17 cellular contexts compared by ENCODE assay signal in genomic region chr5:129098488-129099183, GRCh38. TPM values are rescaled to one million over a fixed set of nuclear protein-coding genes. Genes with fewer than 3 reads are reported as not detected.
A peak's percentile ranks its signal among the peaks of the same experiment; 100 is the strongest.
DNase-seq lines count a peak whose midpoint lies in the region; ATAC-seq and TF ChIP-seq lines count a peak whose summit lies in the region.
"Had no signal": no experiment of that assay in that cellular context is flagged by ENCODE, and none has a peak within 500 bp of the region (broad histone marks: within the 10 kb centered on the region; RNA-seq: fewer than 3 reads in every experiment).

No MANE protein-coding gene starts in this region.

- H3K9ac ChIP-seq in Loucy (ENCODE audit: low read depth, low read length, poor library complexity, severe bottlenecking): no peak overlapping the region

- intact Hi-C loops in ovary (cut with DNase I): no loop called here

- TF ChIP-seq EP300 in ovary (IDR thresholded peaks at IDR 0.05): no peak

- H3K27ac ChIP-seq in GM23338 (ENCODE audit: low read depth): no peak overlapping the region
- H3K27ac ChIP-seq in ovary: no peak overlapping the region
- H3K27ac ChIP-seq: RWPE1 had no signal

- H3F3A ChIP-seq in GM23338 (replicated peaks; ENCODE audit: low read depth) (no peaks in the 10 kb centered on the region), Loucy (ENCODE audit: low read depth) (no peaks in the 10 kb centered on the region)

- H3K4me3 ChIP-seq in GM23338: no peak overlapping the region
- peak overlapping the region; percentile 32 for H3K4me3 ChIP-seq in Loucy (ENCODE audit: low read length, poor library complexity, severe bottlenecking)
- peak overlapping the region; percentile 10 for H3K4me3 ChIP-seq in ovary

- H3K4me3 Mint-ChIP-seq in GM23338 (no peak overlapping the region), endothelial cell (ENCODE audit: unreplicated experiment) (peak overlapping the region; percentile 52)
- H3K4me3 Mint-ChIP-seq: activated naive CD4-positive, alpha-beta T cell treated with anti-CD3 and anti-CD28 coated beads for 36 hours; memory B cell; T-cell had no signal

- H3K36me3 Mint-ChIP-seq in GM23338 (ENCODE audit: low read depth) (no peaks in the 10 kb centered on the region), endothelial cell (ENCODE audit: low read depth, unreplicated experiment) (peaks cover 4% of the 10 kb centered on the region)
- H3K36me3 Mint-ChIP-seq: memory B cell; naive thymus-derived CD8-positive, alpha-beta T cell; T-cell had no signal

- H3K36me3 ChIP-seq in GM23338 (ENCODE audit: insufficient read depth): no peaks in the 10 kb centered on the region
- no peaks in the 10 kb centered on the region for H3K36me3 ChIP-seq in Loucy (ENCODE audit: insufficient read depth, low read length)
- H3K36me3 ChIP-seq in ovary: no peaks in the 10 kb centered on the region

- DNase-seq in GM23338 (ENCODE audit: low spot score): no peak
- DNase-seq in endothelial cell (ENCODE audit: low spot score): no peak
- DNase-seq in ovary: no peak
- DNase-seq in activated CD8-positive, alpha-beta memory T cell treated with anti-CD3 and anti-CD28 coated beads, Interleukin-2, amount 50 U/mL, for 48 hours: no peak
- DNase-seq: activated CD4-positive, alpha-beta T cell treated with anti-CD3 and anti-CD28 coated beads, Interleukin-2, amount 50 U/mL, for 4 hours; activated naive CD4-positive, alpha-beta T cell treated with anti-CD3 and anti-CD28 coated beads for 36 hours; activated T-cell treated with anti-CD3 and anti-CD28 coated beads for 4 hours; Caco-2; naive thymus-derived CD8-positive, alpha-beta T cell; stimulated activated CD8-positive, alpha-beta memory T cell treated with anti-CD3 and anti-CD28 coated beads, Interleukin-4, amount 100 ng/mL, for 48 hours; T-cell had no signal

- H3K9me2 ChIP-seq in GM23338 (ENCODE audit: insufficient read depth) (no peaks in the 10 kb centered on the region), Loucy (replicated peaks; ENCODE audit: low read depth, low read length) (no peaks in the 10 kb centered on the region)

- no peak for TF ChIP-seq CTCF in GM23338 (conservative IDR thresholded peaks at IDR 0.05; ENCODE audit: low read depth in 2 of 2)
- TF ChIP-seq CTCF in Loucy (conservative IDR thresholded peaks at IDR 0.05; ENCODE audit: low read length): no peak
- TF ChIP-seq CTCF in endothelial cell (IDR thresholded peaks at IDR 0.05; ENCODE audit: unreplicated experiment): no peak
- no peak for TF ChIP-seq CTCF in ovary (IDR thresholded peaks at IDR 0.05)

- H3K27me3 ChIP-seq in GM23338 (ENCODE audit: insufficient read depth) (peaks cover 27% of the 10 kb centered on the region), Loucy (ENCODE audit: insufficient read depth, low read length, poor library complexity, severe bottlenecking) (no peaks in the 10 kb centered on the region), ovary (no peaks in the 10 kb centered on the region)

- TF ChIP-seq POLR2A in ovary (IDR thresholded peaks at IDR 0.05): no peak

- ATAC-seq in GM23338 (no peak), GM21576 (IDR thresholded peaks at IDR 0.05; ENCODE audit: unreplicated experiment) (no peak), GM19455 (IDR thresholded peaks at IDR 0.05; ENCODE audit: unreplicated experiment) (no peak)
- ATAC-seq: naive thymus-derived CD8-positive, alpha-beta T cell; T-cell had no signal

- peaks cover 8% of the 10 kb centered on the region for H3K27me3 Mint-ChIP-seq in GM23338 (ENCODE audit: insufficient read depth, low read depth, poor library complexity)
- peaks cover 2% of the 10 kb centered on the region for H3K27me3 Mint-ChIP-seq in endothelial cell (ENCODE audit: unreplicated experiment)
- H3K27me3 Mint-ChIP-seq: memory B cell; naive thymus-derived CD8-positive, alpha-beta T cell; progenitor cell of endocrine pancreas; T-cell had no signal

- H3K4me2 ChIP-seq in GM23338 (no peak overlapping the region), Loucy (ENCODE audit: low read depth, low read length, poor library complexity, severe bottlenecking) (peak overlapping the region; percentile 87)

- H3K4me1 Mint-ChIP-seq in GM23338: peaks cover 43% of the 10 kb centered on the region
- H3K4me1 Mint-ChIP-seq in endothelial cell (ENCODE audit: unreplicated experiment): peaks cover 50% of the 10 kb centered on the region

- H4K20me1 ChIP-seq in GM23338 (replicated peaks; ENCODE audit: insufficient read depth): peaks cover 28% of the 10 kb centered on the region
- peaks cover 7% of the 10 kb centered on the region for H4K20me1 ChIP-seq in Loucy (ENCODE audit: insufficient read depth, low read length, poor library complexity, severe bottlenecking)

- H3K4me1 ChIP-seq in GM23338 (ENCODE audit: insufficient read depth) (peaks cover 24% of the 10 kb centered on the region), Loucy (ENCODE audit: insufficient read depth, low read length, poor library complexity, severe bottlenecking) (peaks cover 19% of the 10 kb centered on the region), ovary (ENCODE audit: insufficient read depth) (peaks cover 6% of the 10 kb centered on the region)
- H3K4me1 ChIP-seq: Caco-2 had no signal

- 27 to 38% (median 28%) methylated on average over 3 of the region's 3 CpGs for WGBS in ovary, 3 donors

- no peaks in the 10 kb centered on the region for H3K9me3 Mint-ChIP-seq in GM23338
- no peaks in the 10 kb centered on the region for H3K9me3 Mint-ChIP-seq in endothelial cell (ENCODE audit: unreplicated experiment)
- H3K9me3 Mint-ChIP-seq: activated naive CD4-positive, alpha-beta T cell treated with anti-CD3 and anti-CD28 coated beads for 36 hours; memory B cell; naive thymus-derived CD8-positive, alpha-beta T cell; T-cell had no signal

- no peak overlapping the region for H2AFZ ChIP-seq in GM23338
- H2AFZ ChIP-seq in Loucy (ENCODE audit: low read length): no peak overlapping the region

- H3K9me3 ChIP-seq in Loucy (ENCODE audit: insufficient read depth, low read depth, low read length): no peaks in the 10 kb centered on the region
- H3K9me3 ChIP-seq in ovary: no peaks in the 10 kb centered on the region
- H3K9me3 ChIP-seq: Caco-2 had no signal

- peak overlapping the region; percentile 58; the same call in 1 of the 2 replicates for H3K27ac Mint-ChIP-seq in GM23338
- peak overlapping the region; percentile 89 for H3K27ac Mint-ChIP-seq in endothelial cell (ENCODE audit: unreplicated experiment)
- H3K27ac Mint-ChIP-seq: activated naive CD4-positive, alpha-beta T cell treated with anti-CD3 and anti-CD28 coated beads for 36 hours; memory B cell; T-cell had no signal

- peaks cover 31% of the 10 kb centered on the region for H3K79me2 ChIP-seq in GM23338 (replicated peaks; ENCODE audit: insufficient read depth)
- peaks cover 42% of the 10 kb centered on the region for H3K79me2 ChIP-seq in Loucy (ENCODE audit: insufficient read depth, low read length)

TF ChIP-seq in GM23338, 12 proteins besides CTCF, POLR2A, EP300 and RAD21 (continues in another document):
- TF ChIP-seq NANOG (IDR thresholded peaks at IDR 0.05; ENCODE audit: borderline replicate concordance): no peak
- TF ChIP-seq STAT1 (IDR thresholded peaks at IDR 0.05; ENCODE audit: unreplicated experiment): no peak
- no peak for TF ChIP-seq ZNF114 (CRISPR knock-in tag; IDR thresholded peaks at IDR 0.05)
- TF ChIP-seq, protein P1, sequence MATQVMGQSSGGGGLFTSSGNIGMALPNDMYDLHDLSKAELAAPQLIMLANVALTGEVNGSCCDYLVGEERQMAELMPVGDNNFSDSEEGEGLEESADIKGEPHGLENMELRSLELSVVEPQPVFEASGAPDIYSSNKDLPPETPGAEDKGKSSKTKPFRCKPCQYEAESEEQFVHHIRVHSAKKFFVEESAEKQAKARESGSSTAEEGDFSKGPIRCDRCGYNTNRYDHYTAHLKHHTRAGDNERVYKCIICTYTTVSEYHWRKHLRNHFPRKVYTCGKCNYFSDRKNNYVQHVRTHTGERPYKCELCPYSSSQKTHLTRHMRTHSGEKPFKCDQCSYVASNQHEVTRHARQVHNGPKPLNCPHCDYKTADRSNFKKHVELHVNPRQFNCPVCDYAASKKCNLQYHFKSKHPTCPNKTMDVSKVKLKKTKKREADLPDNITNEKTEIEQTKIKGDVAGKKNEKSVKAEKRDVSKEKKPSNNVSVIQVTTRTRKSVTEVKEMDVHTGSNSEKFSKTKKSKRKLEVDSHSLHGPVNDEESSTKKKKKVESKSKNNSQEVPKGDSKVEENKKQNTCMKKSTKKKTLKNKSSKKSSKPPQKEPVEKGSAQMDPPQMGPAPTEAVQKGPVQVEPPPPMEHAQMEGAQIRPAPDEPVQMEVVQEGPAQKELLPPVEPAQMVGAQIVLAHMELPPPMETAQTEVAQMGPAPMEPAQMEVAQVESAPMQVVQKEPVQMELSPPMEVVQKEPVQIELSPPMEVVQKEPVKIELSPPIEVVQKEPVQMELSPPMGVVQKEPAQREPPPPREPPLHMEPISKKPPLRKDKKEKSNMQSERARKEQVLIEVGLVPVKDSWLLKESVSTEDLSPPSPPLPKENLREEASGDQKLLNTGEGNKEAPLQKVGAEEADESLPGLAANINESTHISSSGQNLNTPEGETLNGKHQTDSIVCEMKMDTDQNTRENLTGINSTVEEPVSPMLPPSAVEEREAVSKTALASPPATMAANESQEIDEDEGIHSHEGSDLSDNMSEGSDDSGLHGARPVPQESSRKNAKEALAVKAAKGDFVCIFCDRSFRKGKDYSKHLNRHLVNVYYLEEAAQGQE (IDR thresholded peaks at IDR 0.05; ENCODE audit: unreplicated experiment): no peak

RNA-seq across cellular contexts. Expression of gene ISOC1, which starts 4.1 kb away (rescaled TPM):
- 31.5 and 33.7 TPM in 2 replicates for total RNA-seq in GM23338 (2014; rRNA removed; shearing (Covaris generic))
- 31.2 and 34.2 TPM in 2 replicates for polyA plus RNA-seq in GM23338 (2016; fragmentation: Nextera tagmentation; extraction: Ambion mirVana)
- 32.4 TPM for total RNA-seq in endothelial cell (ENCODE audit: unreplicated experiment)
- total RNA-seq in ovary: 10 to 100 TPM; 19.1 to 98.0 (median 27.3) TPM
- polyA plus RNA-seq in ovary: 10 to 100 TPM; 24.2 to 53.2 TPM
